ENCODE assay signal across 15 cellular contexts in the genomic region with DNA sequence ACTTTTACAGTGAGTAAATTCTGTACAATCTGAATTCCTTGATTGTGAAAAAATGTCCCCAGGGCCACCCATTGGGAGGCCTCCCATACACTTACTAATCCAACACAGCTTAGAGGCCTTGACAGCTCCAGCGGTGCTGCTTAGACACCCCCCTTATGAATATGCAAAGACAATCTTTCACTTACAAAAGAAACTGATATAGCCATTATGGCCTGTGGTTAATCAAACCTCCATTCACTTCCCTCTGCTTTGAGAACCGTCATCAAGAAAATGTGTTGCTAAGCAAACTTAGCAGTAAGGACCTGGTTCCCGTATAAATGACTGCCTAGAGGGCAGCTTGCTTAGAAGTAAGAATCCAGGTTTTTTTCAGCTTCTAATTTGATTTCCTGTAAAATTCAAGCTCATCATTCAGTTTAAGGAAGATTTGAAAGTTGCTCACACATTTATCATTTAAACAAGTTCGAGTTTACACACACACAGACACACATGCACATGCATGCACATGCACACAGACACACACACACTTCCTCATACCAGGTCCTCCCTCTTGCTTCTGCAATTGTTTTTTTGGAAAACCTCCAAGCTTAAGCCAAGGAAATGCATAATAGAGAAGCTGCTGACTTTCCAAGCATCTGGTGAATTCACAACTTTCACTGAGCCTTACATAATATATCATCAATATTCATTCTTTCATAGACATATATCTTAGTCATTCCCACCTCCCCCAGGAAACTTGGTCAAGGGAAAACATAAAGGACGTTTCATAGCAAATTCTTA.
DNase-seq lines count a peak whose midpoint lies in the region; ATAC-seq, FAIRE-seq and TF ChIP-seq lines count a peak whose summit lies in the region.
"Had no signal": no experiment of that assay in that cellular context is flagged by ENCODE, and none has a peak within 500 bp of the region (broad histone marks: within the 10 kb centered on the region; RNA-seq: fewer than 3 reads in every experiment).

No MANE protein-coding gene starts in this region.

- H3K4me1 ChIP-seq in SK-N-SH (ENCODE audit: control insufficient read depth in 1 of 2, insufficient read depth in 2 of 2, low read depth in 1 of 2, low read length in 1 of 2) (peaks cover 0 to 3% of the 10 kb centered on the region in 2 experiments; a peak in 2 of 4 replicates), astrocyte (ENCODE audit: insufficient read depth, low read length) (no peaks in the 10 kb centered on the region), hepatocyte (ENCODE audit: insufficient read depth) (no peaks in the 10 kb centered on the region)
- H3K4me1 ChIP-seq: sigmoid colon had no signal

- no peak overlapping the region for H3K4me3 ChIP-seq in SK-N-SH (ENCODE audit: low read depth in 2 of 2, low read length in 1 of 2)
- H3K4me3 ChIP-seq in astrocyte (ENCODE audit: insufficient read depth, low read depth, low read length), result no peak overlapping the region
- H3K4me3 ChIP-seq in hepatocyte, result no peak overlapping the region
- H3K4me3 ChIP-seq: sigmoid colon had no signal

- ATAC-seq in SK-N-SH treated with all-trans-retinoic acid at 6 μM for 48 hours (0 out of 3 replicates have a peak, but pooled peaks have one; percentile 31), HG03135 (IDR thresholded peaks at IDR 0.05; ENCODE audit: unreplicated experiment) (no peak), HG02973 (IDR thresholded peaks at IDR 0.05; ENCODE audit: unreplicated experiment) (no peak), GM19467 (IDR thresholded peaks at IDR 0.05; ENCODE audit: unreplicated experiment) (no peak)

- DNase-seq in SK-N-SH (no peak), astrocyte (ENCODE audit: low read depth) (peak; percentile 57), hepatocyte (ENCODE audit: low spot score) (peak; percentile 12), substantia nigra (lab: John Stamatoyannopoulos, UW) (peak in 1 of 49 donors; percentile 25)
- DNase-seq: activated CD8-positive, alpha-beta memory T cell treated with anti-CD3 and anti-CD28 coated beads for 24 hours; kidney glomerular epithelial cell; NCI-H526; sigmoid colon had no signal

- no peak overlapping the region for H3K27ac Mint-ChIP-seq in astrocyte (ENCODE audit: unreplicated experiment)
- H3K27ac Mint-ChIP-seq: IgD-negative memory B cell; T-helper 1 cell treated with Interleukin-12 subunit alpha and Interleukin-12 subunit beta and Interleukin-4 antibody, amounts not matched to agents 30 μg/mL and 1 μg/mL, for 36 hours had no signal

- H3K9me3 ChIP-seq in SK-N-SH (no peaks in the 10 kb centered on the region), astrocyte (ENCODE audit: insufficient read depth, low read depth, low read length) (no peaks in the 10 kb centered on the region), hepatocyte (ENCODE audit: low read depth) (no peaks in the 10 kb centered on the region)
- H3K9me3 ChIP-seq: sigmoid colon had no signal

- H2AFZ ChIP-seq in SK-N-SH (ENCODE audit: low read depth), result no peak overlapping the region
- no peak overlapping the region for H2AFZ ChIP-seq in astrocyte (ENCODE audit: low read depth, low read length)
- H2AFZ ChIP-seq in hepatocyte, result no peak overlapping the region

- POLR2A ChIA-PET in SK-N-SH (lab: Yijun Ruan, JAX), result no interaction called here

- H3K4me3 Mint-ChIP-seq in astrocyte (ENCODE audit: unreplicated experiment), result no peak overlapping the region
- H3K4me3 Mint-ChIP-seq: IgD-negative memory B cell; T-helper 1 cell treated with Interleukin-12 subunit alpha and Interleukin-12 subunit beta and Interleukin-4 antibody, amounts not matched to agents 30 μg/mL and 1 μg/mL, for 36 hours had no signal

- peaks cover 2% of the 10 kb centered on the region for H3K9me3 Mint-ChIP-seq in astrocyte (ENCODE audit: unreplicated experiment)
- H3K9me3 Mint-ChIP-seq: T-helper 1 cell treated with Interleukin-12 subunit alpha and Interleukin-12 subunit beta and Interleukin-4 antibody, amounts not matched to agents 30 μg/mL and 1 μg/mL, for 36 hours had no signal

- WGBS in SK-N-SH (ENCODE audit: low lambda C conversion rate), result 32% methylated on average over 5 of the region's 5 CpGs
- 40% methylated on average over 5 of the region's 5 CpGs for WGBS in hepatocyte (ENCODE audit: low lambda C conversion rate, missing lambda C conversion rate)

- H3K9ac ChIP-seq in SK-N-SH, result no peak overlapping the region
- no peak overlapping the region for H3K9ac ChIP-seq in astrocyte (ENCODE audit: low read length)

- CTCF ChIA-PET in SK-N-SH (lab: Yijun Ruan, JAX), result interaction anchor here (1.1 kb wide), 1 partner anchor 253 kb away, joined by 3 read pairs; no protein-coding TSS in a partner anchor

- peaks cover 2% of the 10 kb centered on the region for H3K4me1 Mint-ChIP-seq in astrocyte (ENCODE audit: low read depth, unreplicated experiment)
- H3K4me1 Mint-ChIP-seq: IgD-negative memory B cell had no signal

- TF ChIP-seq RAD21 in SK-N-SH (IDR thresholded peaks at IDR 0.05; ENCODE audit: low read length), result no peak

- no peaks in the 10 kb centered on the region; the same call in 1 of the 2 replicates for H3K27me3 ChIP-seq in SK-N-SH (ENCODE audit: insufficient read depth)
- peaks cover 4% of the 10 kb centered on the region for H3K27me3 ChIP-seq in astrocyte (ENCODE audit: insufficient read depth, low read length)
- no peaks in the 10 kb centered on the region for H3K27me3 ChIP-seq in hepatocyte
- H3K27me3 ChIP-seq: sigmoid colon had no signal

- H3K27me3 Mint-ChIP-seq in astrocyte (ENCODE audit: low read depth, unreplicated experiment), result peaks cover 2% of the 10 kb centered on the region

- H3F3A ChIP-seq in SK-N-SH (replicated peaks; ENCODE audit: insufficient read depth), result peaks cover 3% of the 10 kb centered on the region

- H3K4me2 ChIP-seq in SK-N-SH (no peak overlapping the region), astrocyte (ENCODE audit: low read length) (no peak overlapping the region), hepatocyte (no peak overlapping the region)

- TF ChIP-seq CTCF in SK-N-SH (IDR thresholded peaks at IDR 0.05) (no peak), astrocyte (IDR thresholded peaks at IDR 0.05; ENCODE audit: insufficient read depth, low read depth, low read length) (no peak), hepatocyte (IDR thresholded peaks at IDR 0.05; ENCODE audit: poor library complexity) (no peak)

- H3K79me2 ChIP-seq in SK-N-SH (ENCODE audit: insufficient read depth), result no peaks in the 10 kb centered on the region
- no peaks in the 10 kb centered on the region for H3K79me2 ChIP-seq in astrocyte (ENCODE audit: insufficient read depth, low read length)
- H3K79me2 ChIP-seq in hepatocyte, result no peaks in the 10 kb centered on the region

- H3K36me3 ChIP-seq in SK-N-SH (replicated peaks in 1 of 2; ENCODE audit: control insufficient read depth in 1 of 2, insufficient read depth in 2 of 2, low read length in 1 of 2) (no peaks in the 10 kb centered on the region), astrocyte (ENCODE audit: insufficient read depth, low read length) (no peaks in the 10 kb centered on the region), hepatocyte (replicated peaks; ENCODE audit: insufficient read depth, low read depth) (peaks cover 2% of the 10 kb centered on the region)
- H3K36me3 ChIP-seq: sigmoid colon had no signal

- H3K36me3 Mint-ChIP-seq in astrocyte (ENCODE audit: low read depth, unreplicated experiment), result no peaks in the 10 kb centered on the region
- H3K36me3 Mint-ChIP-seq: IgD-negative memory B cell had no signal

- H3K9me2 ChIP-seq in SK-N-SH (no peaks in the 10 kb centered on the region), hepatocyte (replicated peaks; ENCODE audit: insufficient read depth) (no peaks in the 10 kb centered on the region)

- H4K20me1 ChIP-seq in SK-N-SH (ENCODE audit: insufficient read depth) (no peaks in the 10 kb centered on the region), astrocyte (ENCODE audit: insufficient read depth, low read length) (no peaks in the 10 kb centered on the region), hepatocyte (ENCODE audit: insufficient read depth, poor library complexity, severe bottlenecking) (no peaks in the 10 kb centered on the region)

- FAIRE-seq in astrocyte (lab: Jason Lieb, UNC), result peak; percentile 13
- FAIRE-seq: endothelial cell of umbilical vein had no signal

- H3K27ac ChIP-seq in SK-N-SH (ENCODE audit: low read depth in 2 of 2, low read length in 1 of 2) (no peak overlapping the region), astrocyte (ENCODE audit: low read depth, low read length) (no peak overlapping the region), hepatocyte (no peak overlapping the region), substantia nigra (ENCODE audit: low read depth, low read length, poor library complexity, severe bottlenecking) (peak overlapping the region; percentile 12)
- H3K27ac ChIP-seq: sigmoid colon had no signal

- TF ChIP-seq EP300 in SK-N-SH (IDR thresholded peaks at IDR 0.05; ENCODE audit: borderline replicate concordance in 1 of 2, low read depth in 1 of 2, low read length in 1 of 2), result no peak

TF ChIP-seq in SK-N-SH treated with all-trans-retinoic acid at 6 μM for 48 hours, 23 proteins besides CTCF, POLR2A, EP300 and RAD21 (continues in another document):
- TF ChIP-seq BACH2 (CRISPR knock-in tag; IDR thresholded peaks at IDR 0.05; ENCODE audit: borderline replicate concordance), result no peak

TF ChIP-seq in SK-N-SH, 30 proteins besides CTCF, POLR2A, EP300 and RAD21 (continues in another document):
- TF ChIP-seq, protein P1, sequence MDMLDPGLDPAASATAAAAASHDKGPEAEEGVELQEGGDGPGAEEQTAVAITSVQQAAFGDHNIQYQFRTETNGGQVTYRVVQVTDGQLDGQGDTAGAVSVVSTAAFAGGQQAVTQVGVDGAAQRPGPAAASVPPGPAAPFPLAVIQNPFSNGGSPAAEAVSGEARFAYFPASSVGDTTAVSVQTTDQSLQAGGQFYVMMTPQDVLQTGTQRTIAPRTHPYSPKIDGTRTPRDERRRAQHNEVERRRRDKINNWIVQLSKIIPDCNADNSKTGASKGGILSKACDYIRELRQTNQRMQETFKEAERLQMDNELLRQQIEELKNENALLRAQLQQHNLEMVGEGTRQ (IDR thresholded peaks at IDR 0.05; ENCODE audit: borderline replicate concordance, low read depth, low read length), result no peak
- TF ChIP-seq, protein P2, sequence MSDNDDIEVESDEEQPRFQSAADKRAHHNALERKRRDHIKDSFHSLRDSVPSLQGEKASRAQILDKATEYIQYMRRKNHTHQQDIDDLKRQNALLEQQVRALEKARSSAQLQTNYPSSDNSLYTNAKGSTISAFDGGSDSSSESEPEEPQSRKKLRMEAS (IDR thresholded peaks at IDR 0.05; ENCODE audit: low read depth), result no peak
- TF ChIP-seq MEF2A (IDR thresholded peaks at IDR 0.05; ENCODE audit: borderline replicate concordance, low read depth) (no peak), FOXJ3 (CRISPR knock-in tag; IDR thresholded peaks at IDR 0.05) (no peak), JUND (IDR thresholded peaks at IDR 0.05) (no peak), FOXM1 (IDR thresholded peaks at IDR 0.05; ENCODE audit: low read depth) (no peak), GATA2 (CRISPR knock-in tag; IDR thresholded peaks at IDR 0.05) (no peak), FOSL2 (IDR thresholded peaks at IDR 0.05; ENCODE audit: borderline replicate concordance, low read depth) (no peak)
